Comparison of ENCODE assay signal across 1 cellular context in the genomic region with DNA sequence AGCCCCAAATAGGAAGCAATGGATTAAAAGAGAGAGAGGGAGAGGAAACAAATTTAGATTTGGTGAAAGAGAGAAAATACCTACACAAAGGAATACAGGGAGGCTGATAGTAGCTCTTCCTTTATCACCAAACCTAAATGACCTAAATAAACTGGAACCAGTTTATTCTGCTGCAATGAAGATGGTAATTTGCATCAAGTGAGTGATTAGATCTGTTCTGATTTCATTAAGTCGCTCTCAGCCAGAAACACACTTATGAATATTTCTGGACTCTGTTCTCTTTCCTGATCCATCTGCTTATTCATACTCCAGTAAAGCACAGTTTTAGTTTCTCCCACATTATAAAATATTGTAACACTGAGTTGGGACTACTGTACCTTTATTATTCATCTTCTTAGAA.
A peak's percentile ranks its signal among the peaks of the same experiment; 100 is the strongest.
TF ChIP-seq lines count a peak whose summit lies in the region.

No MANE protein-coding gene starts in this region.

TF ChIP-seq in SK-N-SH, 30 proteins besides CTCF, POLR2A, EP300 and RAD21 (continued from another document):
- TF ChIP-seq, protein P1, sequence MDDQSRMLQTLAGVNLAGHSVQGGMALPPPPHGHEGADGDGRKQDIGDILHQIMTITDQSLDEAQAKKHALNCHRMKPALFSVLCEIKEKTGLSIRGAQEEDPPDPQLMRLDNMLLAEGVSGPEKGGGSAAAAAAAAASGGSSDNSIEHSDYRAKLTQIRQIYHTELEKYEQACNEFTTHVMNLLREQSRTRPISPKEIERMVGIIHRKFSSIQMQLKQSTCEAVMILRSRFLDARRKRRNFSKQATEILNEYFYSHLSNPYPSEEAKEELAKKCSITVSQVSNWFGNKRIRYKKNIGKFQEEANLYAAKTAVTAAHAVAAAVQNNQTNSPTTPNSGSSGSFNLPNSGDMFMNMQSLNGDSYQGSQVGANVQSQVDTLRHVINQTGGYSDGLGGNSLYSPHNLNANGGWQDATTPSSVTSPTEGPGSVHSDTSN (IDR thresholded peaks at IDR 0.05): no peak
- TF ChIP-seq, protein P2, sequence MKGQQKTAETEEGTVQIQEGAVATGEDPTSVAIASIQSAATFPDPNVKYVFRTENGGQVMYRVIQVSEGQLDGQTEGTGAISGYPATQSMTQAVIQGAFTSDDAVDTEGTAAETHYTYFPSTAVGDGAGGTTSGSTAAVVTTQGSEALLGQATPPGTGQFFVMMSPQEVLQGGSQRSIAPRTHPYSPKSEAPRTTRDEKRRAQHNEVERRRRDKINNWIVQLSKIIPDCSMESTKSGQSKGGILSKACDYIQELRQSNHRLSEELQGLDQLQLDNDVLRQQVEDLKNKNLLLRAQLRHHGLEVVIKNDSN (IDR thresholded peaks at IDR 0.05; ENCODE audit: borderline replicate concordance, low read depth): no peak
- TF ChIP-seq FOXJ3 (CRISPR knock-in tag; IDR thresholded peaks at IDR 0.05) (no peak), SMC3 (IDR thresholded peaks at IDR 0.05; ENCODE audit: low read depth, low read length) (no peak), GATA2 (CRISPR knock-in tag; IDR thresholded peaks at IDR 0.05) (peak; percentile 58), TCF12 (IDR thresholded peaks at IDR 0.05) (no peak)
